8 cellular contexts compared by ENCODE assay signal in the genomic region with DNA sequence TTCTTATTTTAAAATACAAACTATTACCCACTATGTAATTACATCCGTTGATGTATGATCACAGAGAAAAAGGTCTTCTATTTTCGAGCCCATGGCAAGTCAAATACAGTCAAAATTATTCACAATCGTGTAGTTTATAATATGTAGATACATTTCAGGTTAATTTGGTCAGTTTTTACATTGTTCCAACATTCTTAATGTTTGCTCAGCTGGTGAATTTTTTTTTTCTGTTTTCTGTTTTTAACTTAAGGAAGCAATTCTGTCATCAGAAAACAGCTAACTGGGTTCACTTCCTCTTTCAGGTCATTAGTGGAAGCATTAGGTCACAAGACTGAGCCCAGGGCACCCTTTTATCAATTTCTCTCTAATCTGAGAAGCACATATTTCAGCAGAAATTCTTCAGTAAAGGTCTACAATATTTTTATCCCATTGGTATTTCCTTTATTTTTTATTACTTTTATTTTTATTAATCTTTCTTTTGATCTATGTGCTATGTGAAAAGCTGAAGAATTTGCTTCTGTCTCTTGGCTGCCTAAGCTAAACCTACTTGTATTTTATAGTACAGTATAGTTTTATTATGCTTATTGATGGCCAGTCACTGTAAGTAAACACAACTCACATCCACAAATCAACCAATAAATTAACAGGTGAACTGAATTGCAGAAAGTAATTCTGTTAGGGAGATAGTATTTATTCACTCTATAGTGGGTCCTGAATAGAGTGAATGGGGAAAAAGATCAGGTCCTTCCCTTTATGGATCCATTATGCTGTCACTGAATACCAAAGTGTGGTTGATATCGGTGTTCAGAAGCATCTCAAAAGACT.
A peak's percentile ranks its signal among the peaks of the same experiment; 100 is the strongest.
DNase-seq lines count a peak whose midpoint lies in the region; ATAC-seq and TF ChIP-seq lines count a peak whose summit lies in the region.

No MANE protein-coding gene starts in this region.

- H3K36me3 ChIP-seq in MM.1S (replicated peaks; ENCODE audit: insufficient read depth, low read length), result no peaks in the 10 kb centered on the region

- peak overlapping the region; percentile 36 for H3K4me3 ChIP-seq in MM.1S (ENCODE audit: low read length)

- peak overlapping the region; percentile 33; the same call in 1 of the 2 replicates for H3K9ac ChIP-seq in MM.1S (ENCODE audit: low read length)

- no peak overlapping the region for H2AFZ ChIP-seq in MM.1S (ENCODE audit: low read length)

- no peaks in the 10 kb centered on the region for H3K9me3 ChIP-seq in MM.1S (replicated peaks; ENCODE audit: insufficient read depth, low read length)

- peaks cover 4% of the 10 kb centered on the region; the same call in 1 of the 2 replicates for H3K27me3 ChIP-seq in MM.1S (replicated peaks; ENCODE audit: insufficient read depth, low read length)
- no peaks in the 10 kb centered on the region for H3K27me3 ChIP-seq in foreskin keratinocyte

- H3F3A ChIP-seq in MM.1S (ENCODE audit: insufficient read depth, low read length), result peaks cover 27% of the 10 kb centered on the region

- H4K20me1 ChIP-seq in MM.1S (ENCODE audit: insufficient read depth, low read length), result no peaks in the 10 kb centered on the region

- no peaks in the 10 kb centered on the region for H3K9me2 ChIP-seq in MM.1S (replicated peaks; ENCODE audit: insufficient read depth, low read length)

- H3K4me1 ChIP-seq in MM.1S (ENCODE audit: low read length) (peaks cover 37% of the 10 kb centered on the region), foreskin keratinocyte (no peaks in the 10 kb centered on the region)

- H3K79me2 ChIP-seq in MM.1S (ENCODE audit: low read length), result no peaks in the 10 kb centered on the region

- peak; percentile 58 for DNase-seq in MM.1S
- DNase-seq in globus pallidus (ENCODE audit: low spot score), result peak; percentile 35
- DNase-seq in NCI-H2171 (lab: John Stamatoyannopoulos, UW), result no peak
- DNase-seq in foreskin keratinocyte, result no peak
- DNase-seq in DMS114 treated with DMSO at 0.1 percent for 48 hours (lab: John Stamatoyannopoulos, UW; ENCODE audit: unreplicated experiment), result no peak

- TF ChIP-seq CTCF in MM.1S (IDR thresholded peaks at IDR 0.05; ENCODE audit: low read length), result no peak
- TF ChIP-seq CTCF in foreskin keratinocyte (conservative IDR thresholded peaks at IDR 0.05), result no peak

- H3K27ac ChIP-seq in MM.1S (ENCODE audit: low read length) (peak overlapping the region; percentile 82), foreskin keratinocyte (no peak overlapping the region)

- H3K4me2 ChIP-seq in MM.1S (ENCODE audit: low read depth, low read length), result peak overlapping the region; percentile 72

- ATAC-seq in GM18498 (IDR thresholded peaks at IDR 0.05; ENCODE audit: unreplicated experiment) (peak; percentile 47), GM21576 (IDR thresholded peaks at IDR 0.05; ENCODE audit: unreplicated experiment) (peak; percentile 38), HG03097 (IDR thresholded peaks at IDR 0.05; ENCODE audit: low FRiP score, unreplicated experiment) (no peak), foreskin keratinocyte (no peak)

Comparison
In these comparisons a context has a peak if more than half of its experiments do, and no peak if none do; other contexts are left out.
1. ATAC-seq: peak in GM18498 (single experiment) and GM21576 (single experiment); none in HG03097 (single experiment) and foreskin keratinocyte (single experiment).
2. DNase-seq: peak in MM.1S (single experiment) and globus pallidus (single experiment); none in NCI-H2171 (single experiment), foreskin keratinocyte (0 of 2) and DMS114 treated with DMSO at 0.1 percent for 48 hours (single experiment).